2 cellular contexts compared by ENCODE assay signal in the genomic region with DNA sequence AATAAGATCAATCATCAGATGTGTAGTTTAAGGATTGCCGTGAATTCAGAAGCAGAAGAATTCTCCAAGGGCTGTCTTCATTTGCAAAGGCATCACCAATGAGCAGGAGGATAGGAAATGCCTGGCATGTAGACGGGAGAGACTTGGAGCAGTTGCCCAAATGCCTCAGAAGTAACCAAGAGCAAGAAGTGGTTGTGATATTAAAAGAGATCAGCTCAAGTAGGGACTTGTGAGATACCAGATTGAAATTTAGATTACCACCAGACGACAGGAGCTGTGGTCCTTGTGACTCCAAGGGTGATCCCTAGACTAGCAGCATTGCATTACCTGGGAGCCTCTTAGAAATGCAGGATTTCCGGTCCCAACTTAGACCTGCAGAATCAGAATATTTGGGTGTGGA.
TF ChIP-seq lines count a peak whose summit lies in the region.

No MANE protein-coding gene starts in this region.

TF ChIP-seq in SK-N-SH, 30 proteins besides CTCF, POLR2A, EP300 and RAD21 (continued from another document):
- TF ChIP-seq, protein P1, sequence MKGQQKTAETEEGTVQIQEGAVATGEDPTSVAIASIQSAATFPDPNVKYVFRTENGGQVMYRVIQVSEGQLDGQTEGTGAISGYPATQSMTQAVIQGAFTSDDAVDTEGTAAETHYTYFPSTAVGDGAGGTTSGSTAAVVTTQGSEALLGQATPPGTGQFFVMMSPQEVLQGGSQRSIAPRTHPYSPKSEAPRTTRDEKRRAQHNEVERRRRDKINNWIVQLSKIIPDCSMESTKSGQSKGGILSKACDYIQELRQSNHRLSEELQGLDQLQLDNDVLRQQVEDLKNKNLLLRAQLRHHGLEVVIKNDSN (IDR thresholded peaks at IDR 0.05; ENCODE audit: borderline replicate concordance, low read depth), result no peak
- TF ChIP-seq TAF1 (IDR thresholded peaks at IDR 0.05; ENCODE audit: borderline replicate concordance, low read depth, low read length) (no peak), RFX5 (IDR thresholded peaks at IDR 0.05; ENCODE audit: low read length) (no peak), POLR2AphosphoS5 (IDR thresholded peaks at IDR 0.05; ENCODE audit: low read depth, low read length) (no peak), NRF1 (IDR thresholded peaks at IDR 0.05; ENCODE audit: low read depth, low read length) (no peak), TCF12 (IDR thresholded peaks at IDR 0.05) (no peak), FOXJ3 (CRISPR knock-in tag; IDR thresholded peaks at IDR 0.05) (no peak), YY1 (IDR thresholded peaks at IDR 0.05; ENCODE audit: low read depth) (no peak), GABPA (IDR thresholded peaks at IDR 0.05; ENCODE audit: low read depth) (no peak), SIN3A (IDR thresholded peaks at IDR 0.05; ENCODE audit: borderline replicate concordance, low read depth, low read length) (no peak), FOSL2 (IDR thresholded peaks at IDR 0.05; ENCODE audit: borderline replicate concordance, low read depth) (no peak)
- TF ChIP-seq, protein P2, sequence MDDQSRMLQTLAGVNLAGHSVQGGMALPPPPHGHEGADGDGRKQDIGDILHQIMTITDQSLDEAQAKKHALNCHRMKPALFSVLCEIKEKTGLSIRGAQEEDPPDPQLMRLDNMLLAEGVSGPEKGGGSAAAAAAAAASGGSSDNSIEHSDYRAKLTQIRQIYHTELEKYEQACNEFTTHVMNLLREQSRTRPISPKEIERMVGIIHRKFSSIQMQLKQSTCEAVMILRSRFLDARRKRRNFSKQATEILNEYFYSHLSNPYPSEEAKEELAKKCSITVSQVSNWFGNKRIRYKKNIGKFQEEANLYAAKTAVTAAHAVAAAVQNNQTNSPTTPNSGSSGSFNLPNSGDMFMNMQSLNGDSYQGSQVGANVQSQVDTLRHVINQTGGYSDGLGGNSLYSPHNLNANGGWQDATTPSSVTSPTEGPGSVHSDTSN (IDR thresholded peaks at IDR 0.05), result no peak
- TF ChIP-seq, protein P3, sequence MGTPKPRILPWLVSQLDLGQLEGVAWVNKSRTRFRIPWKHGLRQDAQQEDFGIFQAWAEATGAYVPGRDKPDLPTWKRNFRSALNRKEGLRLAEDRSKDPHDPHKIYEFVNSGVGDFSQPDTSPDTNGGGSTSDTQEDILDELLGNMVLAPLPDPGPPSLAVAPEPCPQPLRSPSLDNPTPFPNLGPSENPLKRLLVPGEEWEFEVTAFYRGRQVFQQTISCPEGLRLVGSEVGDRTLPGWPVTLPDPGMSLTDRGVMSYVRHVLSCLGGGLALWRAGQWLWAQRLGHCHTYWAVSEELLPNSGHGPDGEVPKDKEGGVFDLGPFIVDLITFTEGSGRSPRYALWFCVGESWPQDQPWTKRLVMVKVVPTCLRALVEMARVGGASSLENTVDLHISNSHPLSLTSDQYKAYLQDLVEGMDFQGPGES (IDR thresholded peaks at IDR 0.05; ENCODE audit: low read depth, low read length), result no peak

TF ChIP-seq in SK-N-SH treated with all-trans-retinoic acid at 6 μM for 48 hours, 23 proteins besides CTCF, POLR2A, EP300 and RAD21 (continued from another document):
- no peak for TF ChIP-seq POU6F1 (CRISPR knock-in tag; IDR thresholded peaks at IDR 0.05; ENCODE audit: borderline replicate concordance, low read depth)
- no peak for TF ChIP-seq ZFP30 (CRISPR knock-in tag; IDR thresholded peaks at IDR 0.05)
- TF ChIP-seq CSDC2 (CRISPR knock-in tag; IDR thresholded peaks at IDR 0.05), result no peak
- TF ChIP-seq ZC3H10 (CRISPR knock-in tag; IDR thresholded peaks at IDR 0.05), result no peak
- TF ChIP-seq ZNF70 (CRISPR knock-in tag; IDR thresholded peaks at IDR 0.05), result no peak
